In the genomic region with DNA sequence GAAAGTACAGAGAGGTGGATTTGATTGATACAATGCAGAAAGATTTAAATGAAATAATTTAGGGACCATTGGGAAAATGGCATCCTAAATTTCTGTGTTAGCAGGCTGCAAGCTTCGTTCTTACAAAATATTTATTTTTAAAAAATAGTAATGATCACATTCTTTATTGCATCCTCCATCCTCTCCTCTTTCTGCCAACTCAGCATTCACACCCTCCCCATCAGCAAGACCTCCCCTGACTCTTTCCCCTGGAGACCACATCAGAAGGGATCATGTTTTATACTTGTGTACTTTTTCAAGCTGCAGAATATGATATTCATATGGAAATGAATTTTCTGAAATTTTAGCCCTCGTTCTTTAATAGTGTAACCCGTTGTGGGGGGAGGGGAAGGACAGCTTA, we compare ENCODE assay signal across 31 cellular contexts.
"Had no signal": no experiment of that assay in that cellular context is flagged by ENCODE, and none has a peak within 500 bp of the region (broad histone marks: within the 10 kb centered on the region; RNA-seq: fewer than 3 reads in every experiment).

No MANE protein-coding gene starts in this region.

- H3K9me3 ChIP-seq: adrenal gland, body of pancreas, esophagus muscularis mucosa, heart left ventricle, right atrium auricular region, testis had no signal

- H3K4me3 Mint-ChIP-seq: activated CD4-positive, alpha-beta T cell treated with anti-CD3 and anti-CD28 coated beads for 36 hours; activated naive CD4-positive, alpha-beta T cell treated with anti-CD3 and anti-CD28 coated beads for 36 hours; activated naive CD8-positive, alpha-beta T cell treated with anti-CD3 and anti-CD28 coated beads for 36 hours; immature natural killer cell; neural crest cell; T-helper 2 cell treated with Interferon-gamma antibody and Interleukin-4, amounts not matched to agents 5 μg/mL and 100 μg/mL, for 36 hours had no signal

- H3K4me3 ChIP-seq: adrenal gland, body of pancreas, esophagus muscularis mucosa, heart left ventricle, right atrium auricular region, testis had no signal

- H3K27me3 Mint-ChIP-seq: activated CD4-positive, alpha-beta T cell treated with anti-CD3 and anti-CD28 coated beads for 36 hours; activated naive CD8-positive, alpha-beta T cell treated with anti-CD3 and anti-CD28 coated beads for 36 hours; naive B cell had no signal

- H3K27ac ChIP-seq: adrenal gland, body of pancreas, esophagus muscularis mucosa, foreskin keratinocyte, heart left ventricle, right atrium auricular region, testis had no signal

- H3K4me1 Mint-ChIP-seq: activated CD4-positive, alpha-beta T cell treated with anti-CD3 and anti-CD28 coated beads for 36 hours; activated naive CD8-positive, alpha-beta T cell treated with anti-CD3 and anti-CD28 coated beads for 36 hours; immature natural killer cell had no signal

- H3K36me3 Mint-ChIP-seq: activated naive CD8-positive, alpha-beta T cell treated with anti-CD3 and anti-CD28 coated beads for 36 hours; immature natural killer cell; naive B cell had no signal

- H3K4me1 ChIP-seq: adrenal gland, body of pancreas, esophagus muscularis mucosa, foreskin keratinocyte, testis had no signal

- H3K36me3 ChIP-seq: adrenal gland, esophagus muscularis mucosa, heart left ventricle, right atrium auricular region had no signal

- FAIRE-seq: colon, kidney, urothelium cell line had no signal

- H3K9me3 Mint-ChIP-seq: activated naive CD4-positive, alpha-beta T cell treated with anti-CD3 and anti-CD28 coated beads for 36 hours; activated naive CD8-positive, alpha-beta T cell treated with anti-CD3 and anti-CD28 coated beads for 36 hours; naive B cell; neural crest cell; T-helper 2 cell treated with Interferon-gamma antibody and Interleukin-4, amounts not matched to agents 5 μg/mL and 100 μg/mL, for 36 hours had no signal

- H3K27me3 ChIP-seq: adrenal gland, body of pancreas, esophagus muscularis mucosa, foreskin keratinocyte, heart left ventricle, right atrium auricular region, testis had no signal

- ATAC-seq: activated CD4-positive, alpha-beta T cell treated with anti-CD3 and anti-CD28 coated beads for 36 hours; body of pancreas; foreskin keratinocyte; heart left ventricle; left colon had no signal

- H3K27ac Mint-ChIP-seq: activated CD4-positive, alpha-beta T cell treated with anti-CD3 and anti-CD28 coated beads for 36 hours; activated naive CD4-positive, alpha-beta T cell treated with anti-CD3 and anti-CD28 coated beads for 36 hours; activated naive CD8-positive, alpha-beta T cell treated with anti-CD3 and anti-CD28 coated beads for 36 hours; immature natural killer cell; T-helper 2 cell treated with Interferon-gamma antibody and Interleukin-4, amounts not matched to agents 5 μg/mL and 100 μg/mL, for 36 hours had no signal

- DNase-seq: activated CD4-positive, alpha-beta T cell treated with anti-CD3 and anti-CD28 coated beads for 36 hours; activated CD4-positive, alpha-beta T cell treated with anti-CD3 and anti-CD28 coated beads, Interleukin-2, amount 50 U/mL, for 4 hours; activated CD4-positive, CD25-positive, alpha-beta regulatory T cell; activated effector memory CD4-positive, alpha-beta T cell treated with anti-CD3 and anti-CD28 coated beads, Interleukin-2, amount 50 U/mL, for 16 hours; activated naive CD4-positive, alpha-beta T cell treated with anti-CD3 and anti-CD28 coated beads for 36 hours; activated naive CD8-positive, alpha-beta T cell treated with anti-CD3 and anti-CD28 coated beads for 36 hours; activated T-cell treated with anti-CD3 and anti-CD28 coated beads for 4 hours; adrenal gland; aorta; body of pancreas; dermis blood vessel endothelial cell; effector CD4-positive, alpha-beta T cell; foreskin keratinocyte; heart left ventricle; hypothalamus; immature natural killer cell; kidney; left colon; mammary epithelial cell; naive B cell; stimulated activated CD4-positive, alpha-beta T cell treated with anti-CD3 and anti-CD28 coated beads, Interleukin-15, amount 100 ng/mL, for 24 hours; stimulated activated CD4-positive, alpha-beta T cell treated with anti-CD3 and anti-CD28 coated beads, Interleukin-2, amount 100 ng/mL, for 24 hours; stimulated activated naive CD4-positive, alpha-beta T cell treated with Interleukin-2 at 50 U/mL for 16 hours; testis; trophoblast cell had no signal
